Comparison of ENCODE assay signal across 22 cellular contexts in the genomic region with DNA sequence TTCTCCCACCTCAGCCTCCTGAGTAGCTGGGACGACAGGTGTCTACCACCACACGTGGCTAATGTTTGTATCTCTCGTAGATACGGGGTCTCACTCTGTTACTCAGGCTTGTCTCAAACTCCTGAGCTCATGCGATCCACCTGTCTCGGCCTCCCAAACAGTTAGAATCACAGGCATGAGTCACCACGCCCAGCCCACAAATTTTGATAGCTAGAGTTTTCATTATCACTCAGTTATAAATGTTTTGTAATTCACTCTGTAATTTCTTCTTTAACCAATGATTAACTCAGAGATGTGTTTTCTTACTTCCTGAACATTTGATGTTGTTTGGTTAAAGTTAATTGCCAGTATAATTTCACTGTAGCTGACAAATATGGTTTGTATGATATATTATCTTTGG.
"Had no signal": no experiment of that assay in that cellular context is flagged by ENCODE, and none has a peak within 500 bp of the region (broad histone marks: within the 10 kb centered on the region; RNA-seq: fewer than 3 reads in every experiment).

No MANE protein-coding gene starts in this region.

- H3K4me3 ChIP-seq: heart left ventricle, left ventricle myocardium inferior, lung, prostate gland, skin epidermis, spleen, tibial nerve, upper lobe of right lung had no signal

- H3K27me3 ChIP-seq: tibial nerve had no signal

- H3K27ac ChIP-seq: heart left ventricle, left ventricle myocardium inferior, prostate gland, skin epidermis, spleen, tibial nerve, upper lobe of right lung had no signal

- H3K4me1 ChIP-seq: heart left ventricle, left ventricle myocardium inferior, prostate gland, spleen, tibial nerve, upper lobe of right lung had no signal

- H3K36me3 ChIP-seq: heart left ventricle, left ventricle myocardium inferior, prostate gland, spleen, tibial nerve, upper lobe of right lung had no signal

- H3K9me3 ChIP-seq: heart left ventricle, left ventricle myocardium inferior, prostate gland, spleen, tibial nerve, upper lobe of right lung had no signal

- FAIRE-seq: islet of Langerhans, kidney, urothelium cell line had no signal

- DNase-seq: heart left ventricle; hypothalamus; immature natural killer cell; kidney; left ventricle myocardium inferior; midbrain; naive thymus-derived CD8-positive, alpha-beta T cell; occipital lobe; retina; right cardiac atrium; spleen; stimulated activated CD4-positive, alpha-beta T cell treated with anti-CD3 and anti-CD28 coated beads, Interleukin-4, amount 100 ng/mL, for 24 hours; stimulated activated naive CD4-positive, alpha-beta T cell treated with Interleukin-2 at 50 U/mL for 16 hours; stimulated activated naive CD8-positive, alpha-beta T cell treated with anti-CD3 and anti-CD28 coated beads, Interleukin-15, amount 100 ng/mL, for 72 hours; substantia nigra had no signal
